Comparison of ENCODE assay signal across 1 cellular context in the genomic region with DNA sequence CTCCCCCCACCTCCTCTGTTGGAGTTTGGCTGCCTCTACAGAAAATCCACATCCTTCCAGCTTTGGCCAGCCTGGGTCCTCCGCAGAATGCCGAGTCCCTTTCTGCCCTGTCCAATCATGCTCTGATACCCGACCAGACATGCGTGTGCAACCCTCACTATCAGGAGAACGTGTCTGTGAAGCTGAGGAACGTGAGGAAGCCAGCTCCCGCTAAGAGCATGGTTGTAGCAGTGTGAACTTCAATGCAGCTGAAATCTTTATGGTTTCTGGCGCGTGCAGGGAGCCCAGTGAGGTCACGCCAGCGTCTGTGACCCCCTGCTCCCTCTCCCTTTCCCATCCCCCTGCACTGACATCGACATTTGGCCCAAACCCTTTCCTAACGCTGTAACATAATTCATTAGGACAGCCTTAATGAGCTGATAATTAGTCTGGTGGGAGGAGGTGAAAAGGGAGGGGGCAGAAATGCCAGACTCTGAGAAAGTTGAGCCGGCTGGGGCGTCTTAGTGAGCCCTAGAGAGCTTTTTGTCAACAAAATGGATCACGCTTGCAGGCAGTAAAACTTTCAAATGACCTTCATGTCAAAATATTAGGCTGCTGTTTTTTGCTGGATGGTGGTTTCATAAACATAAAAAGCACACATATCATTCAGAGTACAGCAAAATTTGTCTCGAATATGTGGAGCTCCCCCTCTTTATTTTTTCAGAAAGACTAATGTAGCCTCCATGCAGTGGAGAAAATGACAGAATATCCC.
TF ChIP-seq lines count a peak whose summit lies in the region.

No MANE protein-coding gene starts in this region.

TF ChIP-seq in GM23338, 12 proteins besides CTCF, POLR2A, EP300 and RAD21:
- TF ChIP-seq, protein P1, sequence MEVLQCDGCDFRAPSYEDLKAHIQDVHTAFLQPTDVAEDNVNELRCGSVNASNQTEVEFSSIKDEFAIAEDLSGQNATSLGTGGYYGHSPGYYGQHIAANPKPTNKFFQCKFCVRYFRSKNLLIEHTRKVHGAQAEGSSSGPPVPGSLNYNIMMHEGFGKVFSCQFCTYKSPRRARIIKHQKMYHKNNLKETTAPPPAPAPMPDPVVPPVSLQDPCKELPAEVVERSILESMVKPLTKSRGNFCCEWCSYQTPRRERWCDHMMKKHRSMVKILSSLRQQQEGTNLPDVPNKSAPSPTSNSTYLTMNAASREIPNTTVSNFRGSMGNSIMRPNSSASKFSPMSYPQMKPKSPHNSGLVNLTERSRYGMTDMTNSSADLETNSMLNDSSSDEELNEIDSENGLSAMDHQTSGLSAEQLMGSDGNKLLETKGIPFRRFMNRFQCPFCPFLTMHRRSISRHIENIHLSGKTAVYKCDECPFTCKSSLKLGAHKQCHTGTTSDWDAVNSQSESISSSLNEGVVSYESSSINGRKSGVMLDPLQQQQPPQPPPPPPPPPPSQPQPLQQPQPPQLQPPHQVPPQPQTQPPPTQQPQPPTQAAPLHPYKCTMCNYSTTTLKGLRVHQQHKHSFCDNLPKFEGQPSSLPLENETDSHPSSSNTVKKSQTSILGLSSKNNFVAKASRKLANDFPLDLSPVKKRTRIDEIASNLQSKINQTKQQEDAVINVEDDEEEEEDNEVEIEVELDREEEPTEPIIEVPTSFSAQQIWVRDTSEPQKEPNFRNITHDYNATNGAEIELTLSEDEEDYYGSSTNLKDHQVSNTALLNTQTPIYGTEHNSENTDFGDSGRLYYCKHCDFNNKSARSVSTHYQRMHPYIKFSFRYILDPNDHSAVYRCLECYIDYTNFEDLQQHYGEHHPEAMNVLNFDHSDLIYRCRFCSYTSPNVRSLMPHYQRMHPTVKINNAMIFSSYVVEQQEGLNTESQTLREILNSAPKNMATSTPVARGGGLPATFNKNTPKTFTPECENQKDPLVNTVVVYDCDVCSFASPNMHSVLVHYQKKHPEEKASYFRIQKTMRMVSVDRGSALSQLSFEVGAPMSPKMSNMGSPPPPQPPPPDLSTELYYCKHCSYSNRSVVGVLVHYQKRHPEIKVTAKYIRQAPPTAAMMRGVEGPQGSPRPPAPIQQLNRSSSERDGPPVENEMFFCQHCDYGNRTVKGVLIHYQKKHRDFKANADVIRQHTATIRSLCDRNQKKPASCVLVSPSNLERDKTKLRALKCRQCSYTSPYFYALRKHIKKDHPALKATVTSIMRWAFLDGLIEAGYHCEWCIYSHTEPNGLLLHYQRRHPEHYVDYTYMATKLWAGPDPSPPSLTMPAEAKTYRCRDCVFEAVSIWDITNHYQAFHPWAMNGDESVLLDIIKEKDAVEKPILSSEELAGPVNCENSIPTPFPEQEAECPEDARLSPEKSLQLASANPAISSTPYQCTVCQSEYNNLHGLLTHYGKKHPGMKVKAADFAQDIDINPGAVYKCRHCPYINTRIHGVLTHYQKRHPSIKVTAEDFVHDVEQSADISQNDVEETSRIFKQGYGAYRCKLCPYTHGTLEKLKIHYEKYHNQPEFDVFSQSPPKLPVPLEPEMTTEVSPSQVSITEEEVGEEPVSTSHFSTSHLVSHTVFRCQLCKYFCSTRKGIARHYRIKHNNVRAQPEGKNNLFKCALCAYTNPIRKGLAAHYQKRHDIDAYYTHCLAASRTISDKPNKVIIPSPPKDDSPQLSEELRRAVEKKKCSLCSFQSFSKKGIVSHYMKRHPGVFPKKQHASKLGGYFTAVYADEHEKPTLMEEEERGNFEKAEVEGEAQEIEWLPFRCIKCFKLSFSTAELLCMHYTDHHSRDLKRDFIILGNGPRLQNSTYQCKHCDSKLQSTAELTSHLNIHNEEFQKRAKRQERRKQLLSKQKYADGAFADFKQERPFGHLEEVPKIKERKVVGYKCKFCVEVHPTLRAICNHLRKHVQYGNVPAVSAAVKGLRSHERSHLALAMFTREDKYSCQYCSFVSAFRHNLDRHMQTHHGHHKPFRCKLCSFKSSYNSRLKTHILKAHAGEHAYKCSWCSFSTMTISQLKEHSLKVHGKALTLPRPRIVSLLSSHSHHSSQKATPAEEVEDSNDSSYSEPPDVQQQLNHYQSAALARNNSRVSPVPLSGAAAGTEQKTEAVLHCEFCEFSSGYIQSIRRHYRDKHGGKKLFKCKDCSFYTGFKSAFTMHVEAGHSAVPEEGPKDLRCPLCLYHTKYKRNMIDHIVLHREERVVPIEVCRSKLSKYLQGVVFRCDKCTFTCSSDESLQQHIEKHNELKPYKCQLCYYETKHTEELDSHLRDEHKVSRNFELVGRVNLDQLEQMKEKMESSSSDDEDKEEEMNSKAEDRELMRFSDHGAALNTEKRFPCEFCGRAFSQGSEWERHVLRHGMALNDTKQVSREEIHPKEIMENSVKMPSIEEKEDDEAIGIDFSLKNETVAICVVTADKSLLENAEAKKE (CRISPR knock-in tag; IDR thresholded peaks at IDR 0.05): no peak
- TF ChIP-seq CREB1 (CRISPR knock-in tag; IDR thresholded peaks at IDR 0.05; ENCODE audit: low read depth) (no peak), EZH2 (IDR thresholded peaks at IDR 0.05; ENCODE audit: low read depth, unreplicated experiment) (no peak), ZNF331 (CRISPR knock-in tag; IDR thresholded peaks at IDR 0.05; ENCODE audit: low read depth) (no peak), JUNB (IDR thresholded peaks at IDR 0.05; ENCODE audit: unreplicated experiment) (no peak), EZH2phosphoT487 (IDR thresholded peaks at IDR 0.05; ENCODE audit: unreplicated experiment) (no peak), ZNF114 (CRISPR knock-in tag; IDR thresholded peaks at IDR 0.05) (no peak), NANOG (IDR thresholded peaks at IDR 0.05; ENCODE audit: borderline replicate concordance) (no peak), POLR2AphosphoS5 (IDR thresholded peaks at IDR 0.05; ENCODE audit: low read depth) (no peak), STAT1 (IDR thresholded peaks at IDR 0.05; ENCODE audit: unreplicated experiment) (no peak)
- TF ChIP-seq, protein P2, sequence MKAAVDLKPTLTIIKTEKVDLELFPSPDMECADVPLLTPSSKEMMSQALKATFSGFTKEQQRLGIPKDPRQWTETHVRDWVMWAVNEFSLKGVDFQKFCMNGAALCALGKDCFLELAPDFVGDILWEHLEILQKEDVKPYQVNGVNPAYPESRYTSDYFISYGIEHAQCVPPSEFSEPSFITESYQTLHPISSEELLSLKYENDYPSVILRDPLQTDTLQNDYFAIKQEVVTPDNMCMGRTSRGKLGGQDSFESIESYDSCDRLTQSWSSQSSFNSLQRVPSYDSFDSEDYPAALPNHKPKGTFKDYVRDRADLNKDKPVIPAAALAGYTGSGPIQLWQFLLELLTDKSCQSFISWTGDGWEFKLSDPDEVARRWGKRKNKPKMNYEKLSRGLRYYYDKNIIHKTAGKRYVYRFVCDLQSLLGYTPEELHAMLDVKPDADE (IDR thresholded peaks at IDR 0.05): no peak
- TF ChIP-seq, protein P3, sequence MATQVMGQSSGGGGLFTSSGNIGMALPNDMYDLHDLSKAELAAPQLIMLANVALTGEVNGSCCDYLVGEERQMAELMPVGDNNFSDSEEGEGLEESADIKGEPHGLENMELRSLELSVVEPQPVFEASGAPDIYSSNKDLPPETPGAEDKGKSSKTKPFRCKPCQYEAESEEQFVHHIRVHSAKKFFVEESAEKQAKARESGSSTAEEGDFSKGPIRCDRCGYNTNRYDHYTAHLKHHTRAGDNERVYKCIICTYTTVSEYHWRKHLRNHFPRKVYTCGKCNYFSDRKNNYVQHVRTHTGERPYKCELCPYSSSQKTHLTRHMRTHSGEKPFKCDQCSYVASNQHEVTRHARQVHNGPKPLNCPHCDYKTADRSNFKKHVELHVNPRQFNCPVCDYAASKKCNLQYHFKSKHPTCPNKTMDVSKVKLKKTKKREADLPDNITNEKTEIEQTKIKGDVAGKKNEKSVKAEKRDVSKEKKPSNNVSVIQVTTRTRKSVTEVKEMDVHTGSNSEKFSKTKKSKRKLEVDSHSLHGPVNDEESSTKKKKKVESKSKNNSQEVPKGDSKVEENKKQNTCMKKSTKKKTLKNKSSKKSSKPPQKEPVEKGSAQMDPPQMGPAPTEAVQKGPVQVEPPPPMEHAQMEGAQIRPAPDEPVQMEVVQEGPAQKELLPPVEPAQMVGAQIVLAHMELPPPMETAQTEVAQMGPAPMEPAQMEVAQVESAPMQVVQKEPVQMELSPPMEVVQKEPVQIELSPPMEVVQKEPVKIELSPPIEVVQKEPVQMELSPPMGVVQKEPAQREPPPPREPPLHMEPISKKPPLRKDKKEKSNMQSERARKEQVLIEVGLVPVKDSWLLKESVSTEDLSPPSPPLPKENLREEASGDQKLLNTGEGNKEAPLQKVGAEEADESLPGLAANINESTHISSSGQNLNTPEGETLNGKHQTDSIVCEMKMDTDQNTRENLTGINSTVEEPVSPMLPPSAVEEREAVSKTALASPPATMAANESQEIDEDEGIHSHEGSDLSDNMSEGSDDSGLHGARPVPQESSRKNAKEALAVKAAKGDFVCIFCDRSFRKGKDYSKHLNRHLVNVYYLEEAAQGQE (IDR thresholded peaks at IDR 0.05; ENCODE audit: unreplicated experiment): no peak
TF ChIP-seq in GM23338: peak in this region for 0.
